In the genomic region with DNA sequence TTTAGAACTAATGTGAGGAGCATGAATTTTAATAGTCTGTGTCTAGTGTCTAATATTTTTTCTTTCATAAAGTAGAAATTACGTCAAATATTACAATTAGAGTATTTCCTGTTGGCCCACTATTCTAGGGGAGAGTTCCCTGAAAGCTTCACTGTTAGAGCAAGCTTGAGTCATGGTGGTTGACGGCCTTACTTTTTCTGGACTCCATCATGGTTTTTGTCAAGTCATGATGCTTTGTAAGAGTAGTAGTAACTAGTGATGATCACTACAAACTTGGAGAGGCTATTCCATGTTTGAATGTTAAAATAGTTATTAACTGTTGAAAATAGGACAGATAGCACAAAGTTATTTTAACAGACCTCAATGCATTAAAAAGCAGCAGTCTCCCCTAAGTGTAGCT, we compare ENCODE assay signal across 8 cellular contexts. TPM values are rescaled to one million over a fixed set of nuclear protein-coding genes. Genes with fewer than 3 reads are reported as not detected.
DNase-seq lines count a peak whose midpoint lies in the region; ATAC-seq and TF ChIP-seq lines count a peak whose summit lies in the region.

No MANE protein-coding gene starts in this region.

- no peaks in the 10 kb centered on the region for H3K9me3 Mint-ChIP-seq in CD4-positive, CD25-positive, alpha-beta regulatory T cell
- no peaks in the 10 kb centered on the region for H3K9me3 Mint-ChIP-seq in IgD-negative memory B cell

- H3K4me1 Mint-ChIP-seq in CD4-positive, CD25-positive, alpha-beta regulatory T cell: peaks cover 25 to 56% (median 38%) of the 10 kb centered on the region in 4 donors
- H3K4me1 Mint-ChIP-seq in IgD-negative memory B cell: peaks cover 17 to 29% (median 27%) of the 10 kb centered on the region in 3 donors

- peaks cover 31% of the 10 kb centered on the region for H3K36me3 ChIP-seq in CD4-positive, CD25-positive, alpha-beta regulatory T cell (ENCODE audit: control insufficient read depth, insufficient read depth, low read length)
- peaks cover 30% of the 10 kb centered on the region for H3K36me3 ChIP-seq in brain microvascular endothelial cell (replicated peaks)
- peaks cover 0 to 24% of the 10 kb centered on the region in 2 donors for H3K36me3 ChIP-seq in vagina

- peak overlapping the region in 2 of 3 donors; percentile 47 to 95 for H3K27ac Mint-ChIP-seq in CD4-positive, CD25-positive, alpha-beta regulatory T cell
- peak overlapping the region in 1 of 3 donors; percentile 1 for H3K27ac Mint-ChIP-seq in IgD-negative memory B cell

- peak overlapping the region; percentile 79 for H3K4me3 ChIP-seq in CD4-positive, CD25-positive, alpha-beta regulatory T cell (ENCODE audit: low read depth, low read length)
- H3K4me3 ChIP-seq in brain microvascular endothelial cell (ENCODE audit: low read depth, low read length) (peak overlapping the region; percentile 75), vagina (peak overlapping the region in 1 of 2 donors; percentile 99)

- no peak for DNase-seq in CD4-positive, CD25-positive, alpha-beta regulatory T cell
- DNase-seq in brain microvascular endothelial cell (peak; percentile 28), myocyte (ENCODE audit: low read depth) (peak; percentile 12), vagina (ENCODE audit: extremely low spot score in 2 of 2) (no peak)

- peak overlapping the region; percentile 88 to 98 (median 92) for H3K4me3 Mint-ChIP-seq in CD4-positive, CD25-positive, alpha-beta regulatory T cell
- H3K4me3 Mint-ChIP-seq in IgD-negative memory B cell: peak overlapping the region; percentile 65 to 91 (median 88)

- H3K9me3 ChIP-seq in CD4-positive, CD25-positive, alpha-beta regulatory T cell (ENCODE audit: control insufficient read depth in 2 of 2, low read length in 2 of 2): no peaks in the 10 kb centered on the region
- no peaks in the 10 kb centered on the region for H3K9me3 ChIP-seq in vagina

- ATAC-seq in CD4-positive, CD25-positive, alpha-beta regulatory T cell (ENCODE audit: low read depth in 2 of 2): no peak
- ATAC-seq in GM21390 (IDR thresholded peaks at IDR 0.05; ENCODE audit: unreplicated experiment): no peak
- no peak for ATAC-seq in GM18873 (IDR thresholded peaks at IDR 0.05; ENCODE audit: low FRiP score, unreplicated experiment)
- ATAC-seq in GM21825 (IDR thresholded peaks at IDR 0.05; ENCODE audit: unreplicated experiment): no peak

- intact Hi-C loops in vagina (cut with DNase I): no loop called here

- in situ Hi-C loops in brain microvascular endothelial cell (cut with HindIII; ENCODE audit: low pct_ligation_motif_present, low sequenced_read_pairs): no loop called here

- TF ChIP-seq CTCF in brain microvascular endothelial cell (IDR thresholded peaks at IDR 0.05; ENCODE audit: low read depth, low read length, missing control alignments) (no peak), vagina (IDR thresholded peaks at IDR 0.05) (no peak)

- H3K27ac ChIP-seq in CD4-positive, CD25-positive, alpha-beta regulatory T cell (ENCODE audit: insufficient read depth, low read length, poor library complexity, severe bottlenecking): peak overlapping the region; percentile 24
- peak overlapping the region; percentile 80 for H3K27ac ChIP-seq in brain microvascular endothelial cell
- no peak overlapping the region for H3K27ac ChIP-seq in vagina

- no peaks in the 10 kb centered on the region for H3K27me3 ChIP-seq in CD4-positive, CD25-positive, alpha-beta regulatory T cell (ENCODE audit: control insufficient read depth, insufficient read depth, low read length)
- H3K27me3 ChIP-seq in brain microvascular endothelial cell (replicated peaks): no peaks in the 10 kb centered on the region
- no peaks in the 10 kb centered on the region for H3K27me3 ChIP-seq in vagina

- no peak for TF ChIP-seq POLR2A in vagina (IDR thresholded peaks at IDR 0.05)

- H3K4me1 ChIP-seq in CD4-positive, CD25-positive, alpha-beta regulatory T cell (ENCODE audit: control insufficient read depth, insufficient read depth, low read length, poor library complexity, severe bottlenecking): peaks cover 23% of the 10 kb centered on the region
- peaks cover 28% of the 10 kb centered on the region for H3K4me1 ChIP-seq in vagina

- H3K27me3 Mint-ChIP-seq in CD4-positive, CD25-positive, alpha-beta regulatory T cell: no peaks in the 10 kb centered on the region
- H3K27me3 Mint-ChIP-seq in IgD-negative memory B cell: peaks cover 1% of the 10 kb centered on the region

- H3K36me3 Mint-ChIP-seq in CD4-positive, CD25-positive, alpha-beta regulatory T cell: peaks cover 22% of the 10 kb centered on the region
- H3K36me3 Mint-ChIP-seq in IgD-negative memory B cell: peaks cover 7% of the 10 kb centered on the region

RNA-seq across cellular contexts. Expression of a gene that starts 1.7 kb away (rescaled TPM):
- total RNA-seq in CD4-positive, CD25-positive, alpha-beta regulatory T cell: 92.4 TPM
- polyA plus RNA-seq in CD4-positive, CD25-positive, alpha-beta regulatory T cell: 100 to 1,000 TPM; 125 to 156 (median 142) TPM
- polyA plus RNA-seq in IgD-negative memory B cell: 126 TPM
- total RNA-seq in myocyte (93.7 and 95.0 TPM in 2 replicates), vagina (46.9 TPM)
- polyA plus RNA-seq in myocyte (2012): 108 TPM

RNA-seq across cellular contexts. Expression of a gene that starts 40.8 kb away (rescaled TPM):
- total RNA-seq in CD4-positive, CD25-positive, alpha-beta regulatory T cell: 6.3 TPM
- 1 to 10 TPM; 3.5 to 8.9 (median 5.0) TPM for polyA plus RNA-seq in CD4-positive, CD25-positive, alpha-beta regulatory T cell
- polyA plus RNA-seq in IgD-negative memory B cell: 3.8 TPM
- total RNA-seq in myocyte (25.8 and 39.6 TPM in 2 replicates), vagina (4.9 TPM)
- polyA plus RNA-seq in myocyte (2012): 13.4 TPM

Comparison
In these comparisons a context has a peak if more than half of its experiments do, and no peak if none do; other contexts are left out.
1. DNase-seq: peak in brain microvascular endothelial cell (single experiment) and myocyte (single experiment); none in CD4-positive, CD25-positive, alpha-beta regulatory T cell (0 of 3) and vagina (0 of 2).